Comparison of ENCODE assay signal across 8 cellular contexts in the genomic region with DNA sequence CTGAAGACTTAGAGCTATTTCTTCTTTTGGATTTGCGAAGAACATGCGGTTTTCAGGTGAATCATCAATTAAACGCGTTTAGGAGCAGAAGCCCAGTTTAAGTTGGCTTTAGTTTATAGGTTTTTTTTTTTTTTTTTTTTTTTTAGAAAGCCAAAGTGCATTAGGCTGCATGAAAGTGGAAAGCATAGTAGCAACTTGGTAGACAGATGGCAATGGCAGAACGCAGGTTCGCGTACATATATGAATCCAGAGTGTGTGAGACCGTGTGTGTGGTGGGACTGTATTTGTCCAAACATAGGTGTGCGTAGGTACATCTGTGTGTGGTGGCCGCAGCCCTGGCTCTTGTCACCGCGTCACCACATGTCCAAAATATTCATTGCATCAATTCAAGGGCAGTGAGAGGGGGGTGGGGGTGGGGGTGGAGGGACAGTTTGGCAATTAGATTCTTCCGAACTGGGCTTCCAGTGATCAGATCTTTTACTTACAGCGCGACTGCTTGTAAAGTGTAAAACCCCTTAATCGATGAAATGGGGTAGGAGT. TPM values are rescaled to one million over a fixed set of nuclear protein-coding genes. Genes with fewer than 3 reads are reported as not detected.
DNase-seq lines count a peak whose midpoint lies in the region; FAIRE-seq and TF ChIP-seq lines count a peak whose summit lies in the region.

No MANE protein-coding gene starts in this region.

- no peak for FAIRE-seq in H54 (lab: Jason Lieb, UNC)

- peak overlapping the region; percentile 86 for H3K27ac ChIP-seq in osteoblast (ENCODE audit: low read depth, low read length)

- peak overlapping the region; percentile 75 for H3K4me3 ChIP-seq in osteoblast (ENCODE audit: insufficient read depth, low read length)

- H2AFZ ChIP-seq in osteoblast (ENCODE audit: low read length) = peak overlapping the region; percentile 53

- H3K4me1 ChIP-seq in osteoblast (ENCODE audit: insufficient read depth, low read length) = peaks cover 7% of the 10 kb centered on the region

- no peaks in the 10 kb centered on the region for H4K20me1 ChIP-seq in osteoblast (ENCODE audit: insufficient read depth, low read length)

- no peaks in the 10 kb centered on the region for H3K27me3 ChIP-seq in osteoblast (ENCODE audit: insufficient read depth, low read length)

- peak; percentile 14 for DNase-seq in stimulated activated CD4-positive, alpha-beta T cell treated with anti-CD3 and anti-CD28 coated beads, Interleukin-12 subunit alpha, Interleukin-12 subunit beta, amount 100 ng/mL, for 4 hours
- no peak for DNase-seq in stimulated activated CD4-positive, alpha-beta T cell treated with anti-CD3 and anti-CD28 coated beads, Interleukin-1b, Interleukin-23, amount 100 ng/mL, for 48 hours
- peak; percentile 71 for DNase-seq in NCI-H82 (lab: John Stamatoyannopoulos, UW)
- peak; percentile 69 for DNase-seq in activated effector memory CD4-positive, alpha-beta T cell treated with anti-CD3 and anti-CD28 coated beads, Interleukin-2, amount 50 U/mL, for 16 hours
- DNase-seq in globus pallidus (ENCODE audit: low spot score) = peak; percentile 56
- peak; percentile 92 for DNase-seq in osteoblast (ENCODE audit: insufficient read length, low spot score, missing footprints)
- no peak for DNase-seq in H54 (ENCODE audit: insufficient read length, low spot score)
- no peak for DNase-seq in MV-4-11 (lab: John Stamatoyannopoulos, UW)

- no peaks in the 10 kb centered on the region for H3K36me3 ChIP-seq in osteoblast (ENCODE audit: insufficient read depth, low read length)

- no peak for TF ChIP-seq POLR2A in H54 (IDR thresholded peaks at IDR 0.05; ENCODE audit: low read depth, low read length)

- peak overlapping the region; percentile 87 for H3K4me2 ChIP-seq in osteoblast (ENCODE audit: insufficient read depth, low read length)

- TF ChIP-seq CTCF in osteoblast (IDR thresholded peaks at IDR 0.05; ENCODE audit: extremely low read depth, low read depth, low read length) = no peak

- peaks cover 36% of the 10 kb centered on the region for H3K79me2 ChIP-seq in osteoblast (ENCODE audit: insufficient read depth, low read length)

- no peaks in the 10 kb centered on the region for H3K9me3 ChIP-seq in osteoblast (ENCODE audit: low read depth, low read length)

RNA-seq across cellular contexts. Expression of a gene that starts 0.9 kb away (rescaled TPM):
- 25.3 and 26.4 TPM in 2 replicates for total RNA-seq in osteoblast

Comparison
In these comparisons a context has a peak if more than half of its experiments do, and no peak if none do; other contexts are left out.
1. DNase-seq: peak in stimulated activated CD4-positive, alpha-beta T cell treated with anti-CD3 and anti-CD28 coated beads, Interleukin-12 subunit alpha, Interleukin-12 subunit beta, amount 100 ng/mL, for 4 hours (single experiment), NCI-H82 (single experiment), activated effector memory CD4-positive, alpha-beta T cell treated with anti-CD3 and anti-CD28 coated beads, Interleukin-2, amount 50 U/mL, for 16 hours (single experiment), globus pallidus (single experiment) and osteoblast (single experiment); none in stimulated activated CD4-positive, alpha-beta T cell treated with anti-CD3 and anti-CD28 coated beads, Interleukin-1b, Interleukin-23, amount 100 ng/mL, for 48 hours (single experiment), H54 (single experiment) and MV-4-11 (single experiment).